18 cellular contexts compared by ENCODE assay signal in the genomic region with DNA sequence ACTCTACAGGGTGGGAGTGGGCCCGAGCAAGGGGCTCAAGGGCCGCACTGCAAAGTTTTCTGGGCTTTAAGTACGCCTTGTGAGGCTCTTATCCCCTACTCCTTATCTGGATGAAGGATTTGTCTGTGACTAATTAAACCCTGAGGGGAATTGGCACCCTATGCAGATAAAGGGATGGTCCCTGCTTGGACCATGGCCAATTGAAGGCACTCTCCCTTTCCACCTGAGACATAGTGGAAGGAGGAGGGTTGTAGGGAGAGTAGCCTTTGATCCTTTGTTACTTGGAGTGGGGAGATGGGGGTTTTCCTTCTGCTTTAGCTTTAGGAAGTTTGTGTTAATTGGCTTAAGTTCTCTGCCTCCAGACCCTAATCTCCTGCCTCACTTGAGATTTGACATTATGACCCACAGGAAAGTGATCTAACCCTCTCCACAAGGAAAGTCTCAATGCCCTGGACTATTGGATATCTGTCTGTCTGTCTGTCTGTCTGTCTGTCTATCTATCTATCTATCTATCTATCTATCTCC.
A peak's percentile ranks its signal among the peaks of the same experiment; 100 is the strongest.
DNase-seq lines count a peak whose midpoint lies in the region; FAIRE-seq and TF ChIP-seq lines count a peak whose summit lies in the region.
"Had no signal": no experiment of that assay in that cellular context is flagged by ENCODE, and none has a peak within 500 bp of the region (broad histone marks: within the 10 kb centered on the region; RNA-seq: fewer than 3 reads in every experiment).

No MANE protein-coding gene starts in this region.

- H3K9me3 Mint-ChIP-seq in activated naive CD4-positive, alpha-beta T cell treated with anti-CD3 and anti-CD28 coated beads, Interleukin-2, amount 10 ng/mL, durations not matched to agents 7 days and 5 days = peaks cover 10% of the 10 kb centered on the region
- H3K9me3 Mint-ChIP-seq: HFFc6 had no signal

- TF ChIP-seq CTCF in bronchial epithelial cell (IDR thresholded peaks at IDR 0.05; ENCODE audit: insufficient read depth, low read length, severe bottlenecking) = no peak

- no peak overlapping the region for H3K4me3 Mint-ChIP-seq in activated naive CD4-positive, alpha-beta T cell treated with anti-CD3 and anti-CD28 coated beads, Interleukin-2, amount 10 ng/mL, durations not matched to agents 7 days and 5 days
- H3K4me3 Mint-ChIP-seq: CD4-positive, alpha-beta memory T cell; HFFc6; IgD-negative memory B cell had no signal

- H3K27me3 ChIP-seq in bronchial epithelial cell (ENCODE audit: control insufficient read depth, insufficient read depth, low read length) = no peaks in the 10 kb centered on the region
- H3K27me3 ChIP-seq: BE2C had no signal

- no peak overlapping the region for H3K27ac Mint-ChIP-seq in activated naive CD4-positive, alpha-beta T cell treated with anti-CD3 and anti-CD28 coated beads, Interleukin-2, amount 10 ng/mL, durations not matched to agents 7 days and 5 days
- H3K27ac Mint-ChIP-seq: CD4-positive, alpha-beta memory T cell; HFFc6 had no signal

- peak; percentile 24 for DNase-seq in NCI-H69 (lab: John Stamatoyannopoulos, UW)
- DNase-seq in bronchial epithelial cell (ENCODE audit: low read depth) = peak; percentile 17
- peak; percentile 56 for DNase-seq in islet precursor cell
- DNase-seq in DMS153 treated with DMSO at 0.1 percent for 48 hours (lab: John Stamatoyannopoulos, UW; ENCODE audit: unreplicated experiment) = no peak
- no peak for DNase-seq in COLO668 (lab: John Stamatoyannopoulos, UW; ENCODE audit: unreplicated experiment)
- no peak for DNase-seq in stimulated activated CD4-positive, alpha-beta T cell treated with anti-CD3 and anti-CD28 coated beads, Interleukin-2, amount 100 ng/mL, for 48 hours
- DNase-seq in activated naive CD4-positive, alpha-beta T cell treated with anti-CD3 and anti-CD28 coated beads, Interleukin-2, amount 10 ng/mL, durations not matched to agents 7 days and 5 days = no peak
- DNase-seq: BE2C; CD4-positive, alpha-beta memory T cell; COR-L47; DMS53; HCEC 1CT; HFFc6 had no signal

- H3K36me3 Mint-ChIP-seq in activated naive CD4-positive, alpha-beta T cell treated with anti-CD3 and anti-CD28 coated beads, Interleukin-2, amount 10 ng/mL, durations not matched to agents 7 days and 5 days = no peaks in the 10 kb centered on the region
- H3K36me3 Mint-ChIP-seq: CD4-positive, alpha-beta memory T cell had no signal

- CTCF ChIA-PET in activated naive CD4-positive, alpha-beta T cell treated with anti-CD3 and anti-CD28 coated beads, Interleukin-2, amount 10 ng/mL, durations not matched to agents 7 days and 5 days (lab: Charles Lee) = no interaction called here

- H3K4me3 ChIP-seq in bronchial epithelial cell (ENCODE audit: low read depth, low read length) = no peak overlapping the region
- H3K4me3 ChIP-seq: A549 had no signal

- no peaks in the 10 kb centered on the region for H3K4me1 Mint-ChIP-seq in activated naive CD4-positive, alpha-beta T cell treated with anti-CD3 and anti-CD28 coated beads, Interleukin-2, amount 10 ng/mL, durations not matched to agents 7 days and 5 days
- H3K4me1 Mint-ChIP-seq: CD4-positive, alpha-beta memory T cell; IgD-negative memory B cell had no signal

- H3K27me3 Mint-ChIP-seq in activated naive CD4-positive, alpha-beta T cell treated with anti-CD3 and anti-CD28 coated beads, Interleukin-2, amount 10 ng/mL, durations not matched to agents 7 days and 5 days = no peaks in the 10 kb centered on the region
- H3K27me3 Mint-ChIP-seq: CD4-positive, alpha-beta memory T cell; IgD-negative memory B cell had no signal

- FAIRE-seq in bronchial epithelial cell (lab: Jason Lieb, UNC) = no peak
- FAIRE-seq: A549, D721Med, G401.6, GM12892 had no signal

- no peaks in the 10 kb centered on the region for H3K36me3 ChIP-seq in bronchial epithelial cell (ENCODE audit: control insufficient read depth, insufficient read depth, low read length)
- H3K36me3 ChIP-seq: BE2C had no signal

Comparison
In these comparisons a context has a peak if more than half of its experiments do, and no peak if none do; other contexts are left out.
1. DNase-seq: peak in NCI-H69 (single experiment), bronchial epithelial cell (single experiment) and islet precursor cell (single experiment); none in DMS153 treated with DMSO at 0.1 percent for 48 hours (single experiment), COLO668 (single experiment), stimulated activated CD4-positive, alpha-beta T cell treated with anti-CD3 and anti-CD28 coated beads, Interleukin-2, amount 100 ng/mL, for 48 hours (0 of 2) and activated naive CD4-positive, alpha-beta T cell treated with anti-CD3 and anti-CD28 coated beads, Interleukin-2, amount 10 ng/mL, durations not matched to agents 7 days and 5 days (single experiment).